Comparison of ENCODE assay signal across 32 cellular contexts in the genomic region with DNA sequence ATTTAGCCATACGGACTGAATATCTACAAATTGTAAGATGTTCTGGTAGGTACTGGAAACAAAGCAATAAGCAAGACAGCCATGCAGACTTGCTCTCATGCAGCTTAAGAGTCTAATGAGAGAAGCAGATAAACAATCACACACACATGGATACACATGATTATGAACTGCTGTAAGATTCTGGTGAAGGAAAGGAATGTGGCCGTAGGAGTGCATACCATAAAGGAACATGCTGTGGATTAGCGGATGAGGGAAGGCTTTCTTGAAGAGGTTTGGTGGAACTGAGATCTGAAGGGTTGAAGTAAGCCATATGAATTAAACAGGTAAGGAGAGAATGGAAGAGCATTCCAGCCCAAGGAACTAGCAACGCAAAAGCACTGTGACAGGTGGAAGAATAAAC.
"Had no signal": no experiment of that assay in that cellular context is flagged by ENCODE, and none has a peak within 500 bp of the region (broad histone marks: within the 10 kb centered on the region; RNA-seq: fewer than 3 reads in every experiment).

No MANE protein-coding gene starts in this region.

- H3K27me3 ChIP-seq: Peyer's patch, SJSA1 had no signal

- DNase-seq: activated B cell treated with CpG ODN at 0.5 μM for 24 hours; activated CD4-positive, alpha-beta memory T cell treated with anti-CD3 and anti-CD28 coated beads for 36 hours; activated CD4-positive, alpha-beta T cell treated with anti-CD3 and anti-CD28 coated beads for 4 hours; activated CD4-positive, alpha-beta T cell treated with anti-CD3 and anti-CD28 coated beads, Interleukin-2, amount 50 U/mL, for 1 hour; activated CD4-positive, CD25-positive, alpha-beta regulatory T cell treated with anti-CD3 and anti-CD28 coated beads, Interleukin-2, amount 50 U/mL, for 72 hours; activated CD8-positive, alpha-beta memory T cell treated with anti-CD3 and anti-CD28 coated beads, Interleukin-2, amount 50 U/mL, for 4 hours; activated naive CD4-positive, alpha-beta T cell treated with anti-CD3 and anti-CD28 coated beads, Interleukin-2, amount 10 ng/mL, durations not matched to agents 7 days and 5 days; activated naive CD8-positive, alpha-beta T cell treated with anti-CD3 and anti-CD28 coated beads, Interleukin-2, amount 10 ng/mL, durations not matched to agents 7 days and 5 days; activated T-cell treated with anti-CD3 and anti-CD28 coated beads for 4 hours; activated T-cell treated with anti-CD3 and anti-CD28 coated beads, Interleukin-2, amount 50 U/mL, for 4 hours; caudate nucleus; cerebellar nuclear complex; Karpas-422; KBM-7; NCI-H1105; NCI-H1436; NCI-H1694; NCI-H1930; NCI-H2081 treated with DMSO at 0.1 percent for 48 hours; NCI-H226; NCI-H446 treated with DMSO at 0.1 percent for 48 hours; NCI-H524; Peyer's patch; RPMI8226; SHP77 treated with DMSO at 0.1 percent for 48 hours; T-cell; T-helper 9 cell had no signal

- H3K4me3 Mint-ChIP-seq: activated B cell treated with CpG ODN at 0.5 μM for 24 hours; activated CD4-positive, alpha-beta memory T cell treated with anti-CD3 and anti-CD28 coated beads for 36 hours; activated naive CD4-positive, alpha-beta T cell treated with anti-CD3 and anti-CD28 coated beads, Interleukin-2, amount 10 ng/mL, durations not matched to agents 7 days and 5 days; activated naive CD8-positive, alpha-beta T cell treated with anti-CD3 and anti-CD28 coated beads, Interleukin-2, amount 10 ng/mL, durations not matched to agents 7 days and 5 days; activated T-cell treated with anti-CD3 and anti-CD28 coated beads, Interleukin-2, amount 50 U/mL, for 4 hours; activated T-helper 1 cell treated with anti-CD3 and anti-CD28 coated beads, Interleukin-12 subunit alpha, Interleukin-12 subunit beta, Interleukin-2, Interleukin-4 antibody, amounts not matched to agents 30 ng/mL and 10 ng/mL and 1 ng/mL, durations not matched to agents 14 hours and 24 hours and 36 hours; brain; T-cell had no signal

- H3K27ac ChIP-seq: Peyer's patch, SJSA1, VCaP had no signal

- H3K27me3 Mint-ChIP-seq: activated B cell treated with CpG ODN at 0.5 μM for 24 hours; activated CD4-positive, alpha-beta memory T cell treated with anti-CD3 and anti-CD28 coated beads for 36 hours; activated naive CD4-positive, alpha-beta T cell treated with anti-CD3 and anti-CD28 coated beads, Interleukin-2, amount 10 ng/mL, durations not matched to agents 7 days and 5 days; activated naive CD8-positive, alpha-beta T cell treated with anti-CD3 and anti-CD28 coated beads, Interleukin-2, amount 10 ng/mL, durations not matched to agents 7 days and 5 days; brain; T-cell had no signal

- ATAC-seq: activated T-cell treated with anti-CD3 and anti-CD28 coated beads, Interleukin-2, amount 50 U/mL, for 4 hours; SK-N-SH treated with all-trans-retinoic acid at 6 μM for 48 hours; T-cell had no signal

- H3K9me3 Mint-ChIP-seq: activated B cell treated with CpG ODN at 0.5 μM for 24 hours; activated CD4-positive, alpha-beta memory T cell treated with anti-CD3 and anti-CD28 coated beads for 36 hours; activated naive CD4-positive, alpha-beta T cell treated with anti-CD3 and anti-CD28 coated beads, Interleukin-2, amount 10 ng/mL, durations not matched to agents 7 days and 5 days; activated naive CD8-positive, alpha-beta T cell treated with anti-CD3 and anti-CD28 coated beads, Interleukin-2, amount 10 ng/mL, durations not matched to agents 7 days and 5 days; activated T-cell treated with anti-CD3 and anti-CD28 coated beads, Interleukin-2, amount 50 U/mL, for 4 hours; activated T-helper 1 cell treated with anti-CD3 and anti-CD28 coated beads, Interleukin-12 subunit alpha, Interleukin-12 subunit beta, Interleukin-2, Interleukin-4 antibody, amounts not matched to agents 30 ng/mL and 10 ng/mL and 1 ng/mL, durations not matched to agents 14 hours and 24 hours and 36 hours; brain; T-cell had no signal

- H3K4me3 ChIP-seq: Peyer's patch, SJSA1 had no signal

- H3K27ac Mint-ChIP-seq: activated B cell treated with CpG ODN at 0.5 μM for 24 hours; activated CD4-positive, alpha-beta memory T cell treated with anti-CD3 and anti-CD28 coated beads for 36 hours; activated naive CD4-positive, alpha-beta T cell treated with anti-CD3 and anti-CD28 coated beads, Interleukin-2, amount 10 ng/mL, durations not matched to agents 7 days and 5 days; activated naive CD8-positive, alpha-beta T cell treated with anti-CD3 and anti-CD28 coated beads, Interleukin-2, amount 10 ng/mL, durations not matched to agents 7 days and 5 days; activated T-helper 1 cell treated with anti-CD3 and anti-CD28 coated beads, Interleukin-12 subunit alpha, Interleukin-12 subunit beta, Interleukin-2, Interleukin-4 antibody, amounts not matched to agents 30 ng/mL and 10 ng/mL and 1 ng/mL, durations not matched to agents 14 hours and 24 hours and 36 hours; brain; T-cell had no signal

- H3K9me3 ChIP-seq: Peyer's patch, SJSA1 had no signal

- H3K4me1 ChIP-seq: SJSA1 had no signal
